12 cellular contexts compared by ENCODE assay signal in the genomic region with DNA sequence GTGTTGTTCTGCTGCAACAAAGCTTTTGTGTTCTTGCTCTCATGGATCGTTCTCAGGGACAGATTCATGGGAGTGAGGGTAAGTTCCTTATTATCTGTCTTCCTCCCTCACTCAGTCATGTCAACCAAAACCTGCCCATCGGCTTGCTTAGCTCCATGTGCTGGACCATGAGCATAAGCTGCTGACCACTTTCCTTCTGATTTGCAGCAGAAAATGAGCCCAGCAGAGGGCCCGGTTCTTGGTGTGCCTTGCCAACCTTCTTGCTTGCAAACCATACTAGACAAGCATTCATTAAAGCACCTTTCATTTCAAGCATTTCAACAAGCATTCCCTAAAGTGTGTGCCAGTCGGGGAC.
A peak's percentile ranks its signal among the peaks of the same experiment; 100 is the strongest.
DNase-seq lines count a peak whose midpoint lies in the region; ATAC-seq and TF ChIP-seq lines count a peak whose summit lies in the region.
"Had no signal": no experiment of that assay in that cellular context is flagged by ENCODE, and none has a peak within 500 bp of the region (broad histone marks: within the 10 kb centered on the region; RNA-seq: fewer than 3 reads in every experiment).

No MANE protein-coding gene starts in this region.

- TF ChIP-seq RAD21 in IMR-90 (IDR thresholded peaks at IDR 0.05; ENCODE audit: low read length) = no peak

- H3K9ac ChIP-seq in IMR-90 (ENCODE audit: low read depth, low read length) (no peak overlapping the region), skeletal muscle satellite cell (ENCODE audit: low read depth, low read length) (no peak overlapping the region)

- CTCF ChIA-PET in IMR-90 (lab: Yijun Ruan, JAX) = interaction anchor here (0.7 to 2.8 kb wide), 15 partner anchors 9 to 940 kb away, joined by 3 to 16 read pairs (median 4); no protein-coding TSS in a partner anchor

- no peak overlapping the region for H4K8ac ChIP-seq in IMR-90 (ENCODE audit: low read depth in 2 of 2, low read length in 2 of 2)

- in situ Hi-C loops in IMR-90 (cut with MboI; ENCODE audit: low sequenced_read_pairs) = loop anchor here (25.0 kb wide), 1 partner anchor 172 kb away; no protein-coding TSS in a partner anchor

- dilution Hi-C loops in IMR-90 (cut with HindIII; ENCODE audit: low sequenced_read_pairs, unreplicated experiment) = no loop called here

- H3K56ac ChIP-seq in IMR-90 (ENCODE audit: extremely low read depth, insufficient read depth, low read length) = no peak overlapping the region; the same call in 1 of the 2 replicates

- H3K36me3 Mint-ChIP-seq in immature natural killer cell = no peaks in the 10 kb centered on the region
- H3K36me3 Mint-ChIP-seq: CD8-positive, alpha-beta memory T cell had no signal

- H3K9me1 ChIP-seq in IMR-90 (ENCODE audit: insufficient read depth, low read length) = no peaks in the 10 kb centered on the region

- no peak overlapping the region for H2BK20ac ChIP-seq in IMR-90 (ENCODE audit: low read depth, low read length)

- H3K4me3 ChIP-seq in BE2C (ENCODE audit: low read depth, low read length) (peak overlapping the region; percentile 6; the same call in 1 of the 2 replicates), IMR-90 (ENCODE audit: insufficient read depth, low read depth, low read length) (no peak overlapping the region), WERI-Rb-1 (ENCODE audit: low read depth, low read length) (no peak overlapping the region), skeletal muscle satellite cell (ENCODE audit: low read length) (no peak overlapping the region), Peyer's patch (no peak overlapping the region)

- no peak for DNase-seq in BE2C
- no peak for DNase-seq in IMR-90
- no peak for DNase-seq in WERI-Rb-1
- no peak for DNase-seq in immature natural killer cell
- DNase-seq in Peyer's patch = no peak
- no peak for DNase-seq in retina

- no peak for ATAC-seq in IMR-90 (ENCODE audit: low read depth)

- H3K27ac ChIP-seq in IMR-90 (ENCODE audit: insufficient read depth, low read length) (no peak overlapping the region), WERI-Rb-1 (no peak overlapping the region), Peyer's patch (no peak overlapping the region)
- H3K27ac ChIP-seq: neutrophil had no signal

- no peak overlapping the region for H2BK5ac ChIP-seq in IMR-90 (ENCODE audit: low read depth, low read length, poor library complexity, severe bottlenecking)

- H2BK120ac ChIP-seq in IMR-90 (ENCODE audit: low read depth, low read length) = no peak overlapping the region

- H3K79me1 ChIP-seq in IMR-90 (ENCODE audit: low read depth in 1 of 2, low read length in 2 of 2) = no peaks in the 10 kb centered on the region

- no TSS peak for BruUV-seq in IMR-90 (replicated peaks; lab: Mats Ljungman, UMichigan)

- H3K4me3 Mint-ChIP-seq in immature natural killer cell = no peak overlapping the region
- H3K4me3 Mint-ChIP-seq: activated CD8-positive, alpha-beta T cell treated with anti-CD3 and anti-CD28 coated beads, Interleukin-2, amount 10 ng/mL, durations not matched to agents 7 days and 5 days had no signal

- H3K18ac ChIP-seq in IMR-90 (ENCODE audit: low read depth, low read length) = no peak overlapping the region

- peaks cover 20 to 21% of the 10 kb centered on the region in 2 donors for H3K4me1 Mint-ChIP-seq in immature natural killer cell

- intact Hi-C loops in IMR-90 (cut with micrococcal nuclease) = no loop called here

- peaks cover 2 to 5% (median 5%) of the 10 kb centered on the region in 3 donors for H3K27me3 Mint-ChIP-seq in immature natural killer cell (ENCODE audit: low read depth in 3 of 3)

- H3K9me3 ChIP-seq in BE2C (no peaks in the 10 kb centered on the region), IMR-90 (ENCODE audit: control insufficient read depth, insufficient read depth, low read length) (no peaks in the 10 kb centered on the region), WERI-Rb-1 (ENCODE audit: severe bottlenecking) (no peaks in the 10 kb centered on the region), skeletal muscle satellite cell (replicated peaks; ENCODE audit: low read length) (no peaks in the 10 kb centered on the region), Peyer's patch (no peaks in the 10 kb centered on the region)
- H3K9me3 ChIP-seq: ascending aorta, neutrophil had no signal

- no peak overlapping the region for H3K27ac Mint-ChIP-seq in immature natural killer cell
- H3K27ac Mint-ChIP-seq: activated CD8-positive, alpha-beta T cell treated with anti-CD3 and anti-CD28 coated beads, Interleukin-2, amount 10 ng/mL, durations not matched to agents 7 days and 5 days had no signal

- H3K23ac ChIP-seq in IMR-90 (ENCODE audit: low read depth, low read length) = no peak overlapping the region

- H3K36me3 ChIP-seq in BE2C = no peaks in the 10 kb centered on the region
- H3K36me3 ChIP-seq in IMR-90 (ENCODE audit: control insufficient read depth, insufficient read depth, low read length) = no peaks in the 10 kb centered on the region
- H3K36me3 ChIP-seq in WERI-Rb-1 = no peaks in the 10 kb centered on the region
- H3K36me3 ChIP-seq in skeletal muscle satellite cell (ENCODE audit: insufficient read depth, low read length) = no peaks in the 10 kb centered on the region
- no peaks in the 10 kb centered on the region for H3K36me3 ChIP-seq in Peyer's patch
- H3K36me3 ChIP-seq: ascending aorta, neutrophil had no signal

- no peak for TF ChIP-seq POLR2A in IMR-90 (IDR thresholded peaks at IDR 0.05; ENCODE audit: low read depth, low read length)
- TF ChIP-seq POLR2A in Peyer's patch (IDR thresholded peaks at IDR 0.05) = no peak

- no peak overlapping the region for H4K5ac ChIP-seq in IMR-90 (ENCODE audit: low read depth, low read length)

- no peaks in the 10 kb centered on the region for H4K20me1 ChIP-seq in IMR-90 (ENCODE audit: insufficient read depth, low read length)

- H3K4ac ChIP-seq in IMR-90 (ENCODE audit: low read depth, low read length) = no peak overlapping the region

- H3K4me2 ChIP-seq in IMR-90 (ENCODE audit: low read depth, low read length) = no peak overlapping the region
- H3K4me2 ChIP-seq in skeletal muscle satellite cell (ENCODE audit: low read length) = peak overlapping the region; percentile 74

- H2BK15ac ChIP-seq in IMR-90 (ENCODE audit: low read depth, low read length) = no peak overlapping the region

- H3K4me1 ChIP-seq in BE2C (no peaks in the 10 kb centered on the region), IMR-90 (ENCODE audit: control insufficient read depth, insufficient read depth, low read length) (0 out of 2 replicates have a peak, but pooled peaks cover 1% of the 10 kb centered on the region), skeletal muscle satellite cell (ENCODE audit: control insufficient read depth, insufficient read depth, low read length) (peaks cover 13% of the 10 kb centered on the region), Peyer's patch (no peaks in the 10 kb centered on the region)

- no peak overlapping the region for H2AK9ac ChIP-seq in IMR-90 (replicated peaks; ENCODE audit: low read depth, low read length, poor library complexity)

- TF ChIP-seq CTCF in BE2C (IDR thresholded peaks at IDR 0.05; ENCODE audit: low read depth, low read length) = no peak
- no peak for TF ChIP-seq CTCF in IMR-90 (conservative IDR thresholded peaks at IDR 0.05; ENCODE audit: low read depth, low read length)
- TF ChIP-seq CTCF in WERI-Rb-1 (IDR thresholded peaks at IDR 0.05; ENCODE audit: low read depth, low read length) = 0 out of 2 replicates have a peak, but pooled peaks have one; percentile 19
- no peak for TF ChIP-seq CTCF in Peyer's patch (IDR thresholded peaks at IDR 0.05)

- no peak overlapping the region for H4K91ac ChIP-seq in IMR-90 (ENCODE audit: insufficient read depth, low read depth, low read length)

- H3K27me3 ChIP-seq in BE2C = peaks cover 21% of the 10 kb centered on the region
- H3K27me3 ChIP-seq in IMR-90 (ENCODE audit: control insufficient read depth, insufficient read depth, low read length) = peaks cover 2% of the 10 kb centered on the region; the same call in 1 of the 2 replicates
- peaks cover 40% of the 10 kb centered on the region for H3K27me3 ChIP-seq in WERI-Rb-1 (ENCODE audit: insufficient read depth, low read depth, severe bottlenecking)
- peaks cover 3% of the 10 kb centered on the region for H3K27me3 ChIP-seq in skeletal muscle satellite cell (ENCODE audit: control insufficient read depth, insufficient read depth, low read length)
- H3K27me3 ChIP-seq in Peyer's patch = no peaks in the 10 kb centered on the region
- H3K27me3 ChIP-seq: ascending aorta, neutrophil had no signal

- POLR2A ChIA-PET in IMR-90 (lab: Charles Lee; ENCODE audit: unreplicated experiment) = no interaction called here

- H3K14ac ChIP-seq in IMR-90 (replicated peaks; ENCODE audit: low read depth, low read length) = no peak overlapping the region

- H2AK5ac ChIP-seq in IMR-90 (ENCODE audit: low read depth, low read length) = no peak overlapping the region

- peak overlapping the region; percentile 53 for H2AFZ ChIP-seq in IMR-90 (replicated peaks; ENCODE audit: low read length, poor library complexity)

- WGBS in IMR-90 (ENCODE audit: extremely low coverage in 2 of 2, insufficient read length in 1 of 2), 2 experiments = 86% methylated on average over 2 of the region's 4 CpGs; no CpG with 5 or more reads in 1 of the 2 experiments

- H3K9me3 Mint-ChIP-seq in immature natural killer cell = no peaks in the 10 kb centered on the region
- H3K9me3 Mint-ChIP-seq: activated T-cell treated with anti-CD3 and anti-CD28 coated beads, Interleukin-2, amount 50 U/mL, for 4 hours had no signal

TF ChIP-seq in IMR-90, 13 proteins besides CTCF, POLR2A, EP300 and RAD21 (continues in another document):
- TF ChIP-seq MXI1 (IDR thresholded peaks at IDR 0.05; ENCODE audit: borderline replicate concordance, low read depth, low read length) (no peak), RCOR1 (IDR thresholded peaks at IDR 0.05; ENCODE audit: insufficient replicate concordance, low read length) (no peak), NFE2L2 (IDR thresholded peaks at IDR 0.05; ENCODE audit: low read depth, low read length) (no peak), MAFK (IDR thresholded peaks at IDR 0.05; ENCODE audit: low read depth, low read length) (no peak), BHLHE40 (IDR thresholded peaks at IDR 0.05; ENCODE audit: low read depth, low read length) (no peak), CHD1 (IDR thresholded peaks at IDR 0.05; ENCODE audit: low read depth, low read length) (no peak), FOS (IDR thresholded peaks at IDR 0.05; ENCODE audit: low read depth, low read length) (no peak), MAZ (IDR thresholded peaks at IDR 0.05; ENCODE audit: borderline replicate concordance, low read depth, low read length) (no peak), SMC3 (IDR thresholded peaks at IDR 0.05; ENCODE audit: low read depth, low read length) (no peak)
- TF ChIP-seq, protein P1, sequence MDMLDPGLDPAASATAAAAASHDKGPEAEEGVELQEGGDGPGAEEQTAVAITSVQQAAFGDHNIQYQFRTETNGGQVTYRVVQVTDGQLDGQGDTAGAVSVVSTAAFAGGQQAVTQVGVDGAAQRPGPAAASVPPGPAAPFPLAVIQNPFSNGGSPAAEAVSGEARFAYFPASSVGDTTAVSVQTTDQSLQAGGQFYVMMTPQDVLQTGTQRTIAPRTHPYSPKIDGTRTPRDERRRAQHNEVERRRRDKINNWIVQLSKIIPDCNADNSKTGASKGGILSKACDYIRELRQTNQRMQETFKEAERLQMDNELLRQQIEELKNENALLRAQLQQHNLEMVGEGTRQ (IDR thresholded peaks at IDR 0.05; ENCODE audit: low read depth, low read length) = no peak
